In the genomic region with DNA sequence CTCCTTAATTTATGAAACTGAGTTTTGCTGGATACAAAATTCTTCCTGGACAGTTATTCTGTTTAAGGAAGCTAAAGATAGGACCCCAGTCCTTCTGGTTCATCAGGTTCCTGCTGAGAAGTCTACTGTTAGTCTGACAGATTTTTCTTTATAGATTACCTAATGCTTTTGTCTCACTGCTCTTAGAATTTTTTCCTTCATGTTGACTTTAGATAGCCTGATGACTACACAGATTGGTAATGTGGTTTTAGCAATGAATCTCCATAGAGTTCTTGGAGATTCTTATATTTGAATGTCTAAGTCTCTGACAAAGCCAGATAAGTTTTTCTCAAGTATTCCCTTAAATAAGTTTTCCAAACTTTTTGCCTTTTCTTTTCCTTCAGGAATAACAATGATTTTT, we compare ENCODE assay signal across 16 cellular contexts.
A peak's percentile ranks its signal among the peaks of the same experiment; 100 is the strongest.
DNase-seq lines count a peak whose midpoint lies in the region; ATAC-seq and TF ChIP-seq lines count a peak whose summit lies in the region.
"Had no signal": no experiment of that assay in that cellular context is flagged by ENCODE, and none has a peak within 500 bp of the region (broad histone marks: within the 10 kb centered on the region; RNA-seq: fewer than 3 reads in every experiment).

No MANE protein-coding gene starts in this region.

- peaks cover 29% of the 10 kb centered on the region for H3K9me3 ChIP-seq in endodermal cell (ENCODE audit: control insufficient read depth, low read length)
- no peaks in the 10 kb centered on the region for H3K9me3 ChIP-seq in neuronal stem cell (replicated peaks in 1 of 2; ENCODE audit: control insufficient read depth in 2 of 2, insufficient read depth in 1 of 2, low read depth in 1 of 2, low read length in 2 of 2)

- H3K36me3 ChIP-seq in endodermal cell (ENCODE audit: control insufficient read depth, insufficient read depth, low read length) = no peaks in the 10 kb centered on the region
- no peaks in the 10 kb centered on the region for H3K36me3 ChIP-seq in neuronal stem cell (replicated peaks in 1 of 2; ENCODE audit: control insufficient read depth in 2 of 2, insufficient read depth in 2 of 2, low read length in 2 of 2)

- ATAC-seq in GM19328 (IDR thresholded peaks at IDR 0.05; ENCODE audit: unreplicated experiment) (no peak), GM19035 (IDR thresholded peaks at IDR 0.05; ENCODE audit: unreplicated experiment) (no peak)
- ATAC-seq: GM12878, HCT116 had no signal

- no peak overlapping the region for H3K4ac ChIP-seq in neuronal stem cell (ENCODE audit: low read length)

- H3K9ac ChIP-seq in endodermal cell (ENCODE audit: extremely low read depth, low read length, poor library complexity, severe bottlenecking) (no peak overlapping the region), neuronal stem cell (ENCODE audit: low read depth, low read length, poor library complexity) (no peak overlapping the region)

- H3K4me1 Mint-ChIP-seq in endodermal cell = peaks cover 8% of the 10 kb centered on the region

- H3K9me3 Mint-ChIP-seq in endodermal cell = peaks cover 8% of the 10 kb centered on the region

- H3K36me3 Mint-ChIP-seq in endodermal cell (ENCODE audit: low read depth) = no peaks in the 10 kb centered on the region

- H2BK12ac ChIP-seq in neuronal stem cell (ENCODE audit: low read length) = no peak overlapping the region

- H4K91ac ChIP-seq in neuronal stem cell (ENCODE audit: low read depth, low read length, poor library complexity) = no peak overlapping the region

- H2BK5ac ChIP-seq in neuronal stem cell (ENCODE audit: low read length) = no peak overlapping the region

- H3K14ac ChIP-seq in neuronal stem cell (ENCODE audit: low read length) = no peak overlapping the region

- TF ChIP-seq CTCF in endodermal cell (conservative IDR thresholded peaks at IDR 0.05) = no peak

- H4K8ac ChIP-seq in neuronal stem cell (ENCODE audit: low read depth, low read length) = no peak overlapping the region

- DNase-seq in NCI-H146 (lab: John Stamatoyannopoulos, UW) = peak; percentile 0
- no peak for DNase-seq in NCI-H146 treated with DMSO at 0.1 percent for 48 hours (lab: John Stamatoyannopoulos, UW; ENCODE audit: unreplicated experiment)
- DNase-seq in NCI-H226 = peak; percentile 32
- DNase-seq in endodermal cell = no peak
- DNase-seq in neuronal stem cell (ENCODE audit: low spot score) = no peak
- no peak for DNase-seq in NK-92 (lab: John Stamatoyannopoulos, UW; ENCODE audit: unreplicated experiment)
- DNase-seq: COR-L47, NCI-H1048, NCI-H1694 treated with DMSO at 0.1 percent for 48 hours, NCI-H82 had no signal

- no peak overlapping the region for H2BK120ac ChIP-seq in neuronal stem cell (ENCODE audit: low read depth, low read length)

- H3K27me3 Mint-ChIP-seq in endodermal cell (ENCODE audit: insufficient read depth) = peaks cover 4% of the 10 kb centered on the region

- peak overlapping the region; percentile 5 for H2AFZ ChIP-seq in neuronal stem cell (ENCODE audit: low read length)

- H3K27ac Mint-ChIP-seq in endodermal cell = no peak overlapping the region

- no peak overlapping the region for H2BK15ac ChIP-seq in neuronal stem cell (ENCODE audit: low read length)

- no peaks in the 10 kb centered on the region for H3K79me1 ChIP-seq in neuronal stem cell (ENCODE audit: low read depth, low read length)

- no peak overlapping the region for H3K4me2 ChIP-seq in neuronal stem cell (ENCODE audit: insufficient read depth, low read length, poor library complexity, severe bottlenecking)

- H2AK5ac ChIP-seq in neuronal stem cell (ENCODE audit: low read depth, low read length) = no peak overlapping the region

- H3K27ac ChIP-seq in endodermal cell (ENCODE audit: low read depth, low read length) (no peak overlapping the region), neuronal stem cell (replicated peaks; ENCODE audit: low read length) (no peak overlapping the region)
- H3K27ac ChIP-seq: 22Rv1, C4-2B had no signal

- H3K27me3 ChIP-seq in endodermal cell (ENCODE audit: control insufficient read depth, insufficient read depth, low read length, poor library complexity, severe bottlenecking) (no peaks in the 10 kb centered on the region), neuronal stem cell (ENCODE audit: control insufficient read depth in 3 of 3, insufficient read depth in 3 of 3, low read depth in 1 of 3, low read length in 3 of 3) (no peaks in the 10 kb centered on the region)

- H3K4me1 ChIP-seq in endodermal cell (ENCODE audit: control insufficient read depth, insufficient read depth, low read length) (no peaks in the 10 kb centered on the region), neuronal stem cell (ENCODE audit: control insufficient read depth in 2 of 2, insufficient read depth in 1 of 2, low read depth in 1 of 2, low read length in 2 of 2) (no peaks in the 10 kb centered on the region)

- H3K4me3 Mint-ChIP-seq in endodermal cell = no peak overlapping the region

- H3K4me3 ChIP-seq in endodermal cell (ENCODE audit: low read length) (peak overlapping the region; percentile 21), neuronal stem cell (ENCODE audit: low read length in 2 of 2) (no peak overlapping the region)
- H3K4me3 ChIP-seq: GM12878 had no signal

- H3K18ac ChIP-seq in neuronal stem cell (ENCODE audit: low read length) = no peak overlapping the region

- no peak overlapping the region for H3K23ac ChIP-seq in neuronal stem cell (ENCODE audit: low read depth, low read length, poor library complexity)

Comparison
In these comparisons a context has a peak if more than half of its experiments do, and no peak if none do; other contexts are left out.
1. DNase-seq: peak in NCI-H146 (single experiment) and NCI-H226 (single experiment); none in NCI-H146 treated with DMSO at 0.1 percent for 48 hours (single experiment), endodermal cell (single experiment), neuronal stem cell (single experiment) and NK-92 (single experiment).